8 cellular contexts compared by ENCODE assay signal in genomic region chr6:20202070-20202658, GRCh38. TPM values are rescaled to one million over a fixed set of nuclear protein-coding genes. Genes with fewer than 3 reads are reported as not detected.
A peak's percentile ranks its signal among the peaks of the same experiment; 100 is the strongest.
DNase-seq lines count a peak whose midpoint lies in the region; ATAC-seq, FAIRE-seq and TF ChIP-seq lines count a peak whose summit lies in the region.

No MANE protein-coding gene starts in this region.

- TF ChIP-seq CTCF in endothelial cell (IDR thresholded peaks at IDR 0.05; ENCODE audit: unreplicated experiment) (no peak), ovary (IDR thresholded peaks at IDR 0.05) (no peak)

- no peak overlapping the region for H3K27ac Mint-ChIP-seq in CD4-positive, alpha-beta memory T cell
- H3K27ac Mint-ChIP-seq in endothelial cell (ENCODE audit: unreplicated experiment) = no peak overlapping the region

- no peak overlapping the region for H3K27ac ChIP-seq in CD4-positive, alpha-beta memory T cell (ENCODE audit: low read depth, low read length)
- H3K27ac ChIP-seq in ovary = no peak overlapping the region

- peak in 3 of 5 donors; percentile 19 to 37 (median 32) for DNase-seq in CD4-positive, alpha-beta memory T cell
- DNase-seq in GM19240 (ENCODE audit: insufficient read length, low spot score) = peak; percentile 34
- peak; percentile 60 for DNase-seq in RCC 7860 (ENCODE audit: low spot score)
- DNase-seq in fibroblast of the conjunctiva (ENCODE audit: low read depth) = peak; percentile 28
- DNase-seq in endothelial cell (ENCODE audit: low spot score) = no peak
- no peak for DNase-seq in activated CD4-positive, alpha-beta T cell treated with anti-CD3 and anti-CD28 coated beads for 1 hour
- no peak for DNase-seq in ovary

- H3K36me3 ChIP-seq in CD4-positive, alpha-beta memory T cell (ENCODE audit: insufficient read depth, low read length) = no peaks in the 10 kb centered on the region
- H3K36me3 ChIP-seq in ovary = no peaks in the 10 kb centered on the region

- H3K27me3 Mint-ChIP-seq in CD4-positive, alpha-beta memory T cell = no peaks in the 10 kb centered on the region
- H3K27me3 Mint-ChIP-seq in endothelial cell (ENCODE audit: unreplicated experiment) = peaks cover 6% of the 10 kb centered on the region

- H3K27me3 ChIP-seq in CD4-positive, alpha-beta memory T cell (ENCODE audit: insufficient read depth, low read length) = no peaks in the 10 kb centered on the region
- H3K27me3 ChIP-seq in ovary = no peaks in the 10 kb centered on the region

- H3K4me3 ChIP-seq in CD4-positive, alpha-beta memory T cell (ENCODE audit: low read length in 2 of 2) = no peak overlapping the region
- no peak overlapping the region for H3K4me3 ChIP-seq in ovary

- H3K36me3 Mint-ChIP-seq in CD4-positive, alpha-beta memory T cell = peaks cover 9% of the 10 kb centered on the region in 2 donors
- peaks cover 3% of the 10 kb centered on the region for H3K36me3 Mint-ChIP-seq in endothelial cell (ENCODE audit: low read depth, unreplicated experiment)

- 9 to 39% (median 29%) methylated on average over 1 of the region's 1 CpG for WGBS in ovary, 3 donors

- H3K4me1 ChIP-seq in CD4-positive, alpha-beta memory T cell (ENCODE audit: insufficient read depth, low read length) = peaks cover 57% of the 10 kb centered on the region
- H3K4me1 ChIP-seq in ovary (ENCODE audit: insufficient read depth) = peaks cover 24% of the 10 kb centered on the region

- no peaks in the 10 kb centered on the region for H3K9me3 Mint-ChIP-seq in CD4-positive, alpha-beta memory T cell
- H3K9me3 Mint-ChIP-seq in endothelial cell (ENCODE audit: unreplicated experiment) = no peaks in the 10 kb centered on the region

- H3K4me1 Mint-ChIP-seq in CD4-positive, alpha-beta memory T cell = peaks cover 45 to 72% (median 55%) of the 10 kb centered on the region in 4 donors
- H3K4me1 Mint-ChIP-seq in endothelial cell (ENCODE audit: unreplicated experiment) = peaks cover 42% of the 10 kb centered on the region

- no peak for TF ChIP-seq POLR2A in ovary (IDR thresholded peaks at IDR 0.05)

- FAIRE-seq in RCC 7860 (lab: Jason Lieb, UNC) = peak; percentile 58

- H3K9me3 ChIP-seq in CD4-positive, alpha-beta memory T cell (ENCODE audit: control insufficient read depth in 1 of 2, low read length in 2 of 2) = no peaks in the 10 kb centered on the region
- H3K9me3 ChIP-seq in ovary = no peaks in the 10 kb centered on the region

- POLR2A ChIA-PET in CD4-positive, alpha-beta memory T cell (lab: Charles Lee; ENCODE audit: partially characterized antibody) = interaction anchor here (0.7 to 5.0 kb wide), 3 partner anchors 10 to 1944 kb away, joined by 3 to 28 read pairs (median 3); partner anchors contain the start of gene MBOAT1

- CTCF ChIA-PET in CD4-positive, alpha-beta memory T cell (lab: Charles Lee; ENCODE audit: partially characterized antibody) = interaction anchor here (0.7 to 3.0 kb wide), 6 partner anchors 11 to 328 kb away, joined by 3 to 15 read pairs (median 3); partner anchors contain the start of gene MBOAT1

- TF ChIP-seq EP300 in ovary (IDR thresholded peaks at IDR 0.05) = no peak

- H3K4me3 Mint-ChIP-seq in CD4-positive, alpha-beta memory T cell = peak overlapping the region in 1 of 8 donors; percentile 23
- no peak overlapping the region for H3K4me3 Mint-ChIP-seq in endothelial cell (ENCODE audit: unreplicated experiment)

- intact Hi-C loops in CD4-positive, alpha-beta memory T cell (cut with micrococcal nuclease) = no loop called here
- intact Hi-C loops in ovary (cut with DNase I) = no loop called here

- ATAC-seq in HG03135 (IDR thresholded peaks at IDR 0.05; ENCODE audit: unreplicated experiment) = peak; percentile 91

RNA-seq across cellular contexts. Expression of gene MBOAT1, which starts 10.1 kb away (rescaled TPM):
- 10 to 100 TPM; 21.3 to 24.6 TPM for total RNA-seq in CD4-positive, alpha-beta memory T cell
- polyA plus RNA-seq in CD4-positive, alpha-beta memory T cell = 1 to 10 TPM in 1 of 2 donors, under 1 TPM in 1; 0.49 to 3.8 TPM
- total RNA-seq in endothelial cell (ENCODE audit: unreplicated experiment) (10.7 TPM), ovary (10 to 100 TPM; 11.2 to 30.2 (median 13.4) TPM)
- polyA plus RNA-seq in ovary = 10 to 100 TPM in 1 of 2 donors, 1 to 10 TPM in 1; 8.5 to 11.0 TPM

Comparison
In these comparisons a context has a peak if more than half of its experiments do, and no peak if none do; other contexts are left out.
1. DNase-seq: peak in CD4-positive, alpha-beta memory T cell (3 of 5), GM19240 (single experiment), RCC 7860 (single experiment) and fibroblast of the conjunctiva (single experiment); none in endothelial cell (single experiment), activated CD4-positive, alpha-beta T cell treated with anti-CD3 and anti-CD28 coated beads for 1 hour (single experiment) and ovary (0 of 5).